In genomic region chr11:61245564-61245963, GRCh38 we compare ENCODE assay signal across 14 cellular contexts. TPM values are rescaled to one million over a fixed set of nuclear protein-coding genes. Genes with fewer than 3 reads are reported as not detected.
"Had no signal": no experiment of that assay in that cellular context is flagged by ENCODE, and none has a peak within 500 bp of the region (broad histone marks: within the 10 kb centered on the region; RNA-seq: fewer than 3 reads in every experiment).

No MANE protein-coding gene starts in this region.

RNA-seq across cellular contexts. Expression of gene PGA5, which starts 4.6 kb away (rescaled TPM):
- total RNA-seq: activated naive CD4-positive, alpha-beta T cell treated with anti-CD3 and anti-CD28 coated beads for 36 hours; activated naive CD4-positive, alpha-beta T cell treated with anti-CD3 and anti-CD28 coated beads, Interleukin-2, amount 50 U/mL, for 72 hours; activated naive CD8-positive, alpha-beta T cell treated with anti-CD3 and anti-CD28 coated beads for 36 hours; activated naive CD8-positive, alpha-beta T cell treated with anti-CD3 and anti-CD28 coated beads, Interleukin-2, amount 10 ng/mL, durations not matched to agents 7 days and 5 days; activated T-cell treated with anti-CD3 and anti-CD28 coated beads, Interleukin-2, amount 50 U/mL, for 4 hours; activated T-cell treated with anti-CD3 and anti-CD28 coated beads, Interleukin-2, amount 50 U/mL, for 72 hours; activated T-helper 1 cell treated with anti-CD3 and anti-CD28 coated beads, Interleukin-12 subunit alpha, Interleukin-12 subunit beta, Interleukin-2, Interleukin-4 antibody, amounts not matched to agents 30 ng/mL and 10 ng/mL and 1 ng/mL, durations not matched to agents 14 hours and 24 hours and 36 hours; activated T-helper 17 cell treated with anti-CD3 and anti-CD28 coated beads, Interleukin-2, amount 50 U/mL, for 72 hours; activated T-helper 2 cell treated with anti-CD3 and anti-CD28 coated beads, Interferon-gamma antibody, Interleukin-2, Interleukin-4, amounts not matched to agents 10 μg/mL and 5 μg/mL and 100 μg/mL, durations not matched to agents 14 hours and 24 hours and 36 hours; bronchial epithelial cell; cardiac septum; cerebellum; chondrocyte had no signal

RNA-seq across cellular contexts. Expression of gene PGA4, which starts 23.4 kb away (rescaled TPM):
- total RNA-seq: activated naive CD4-positive, alpha-beta T cell treated with anti-CD3 and anti-CD28 coated beads for 36 hours; activated naive CD4-positive, alpha-beta T cell treated with anti-CD3 and anti-CD28 coated beads, Interleukin-2, amount 50 U/mL, for 72 hours; activated naive CD8-positive, alpha-beta T cell treated with anti-CD3 and anti-CD28 coated beads for 36 hours; activated naive CD8-positive, alpha-beta T cell treated with anti-CD3 and anti-CD28 coated beads, Interleukin-2, amount 10 ng/mL, durations not matched to agents 7 days and 5 days; activated T-cell treated with anti-CD3 and anti-CD28 coated beads, Interleukin-2, amount 50 U/mL, for 4 hours; activated T-cell treated with anti-CD3 and anti-CD28 coated beads, Interleukin-2, amount 50 U/mL, for 72 hours; activated T-helper 1 cell treated with anti-CD3 and anti-CD28 coated beads, Interleukin-12 subunit alpha, Interleukin-12 subunit beta, Interleukin-2, Interleukin-4 antibody, amounts not matched to agents 30 ng/mL and 10 ng/mL and 1 ng/mL, durations not matched to agents 14 hours and 24 hours and 36 hours; activated T-helper 17 cell treated with anti-CD3 and anti-CD28 coated beads, Interleukin-2, amount 50 U/mL, for 72 hours; activated T-helper 2 cell treated with anti-CD3 and anti-CD28 coated beads, Interferon-gamma antibody, Interleukin-2, Interleukin-4, amounts not matched to agents 10 μg/mL and 5 μg/mL and 100 μg/mL, durations not matched to agents 14 hours and 24 hours and 36 hours; bronchial epithelial cell; cardiac septum; chondrocyte had no signal

RNA-seq across cellular contexts. Expression of gene PGA3, which starts 42.2 kb away (rescaled TPM):
- total RNA-seq: activated naive CD4-positive, alpha-beta T cell treated with anti-CD3 and anti-CD28 coated beads for 36 hours; activated naive CD4-positive, alpha-beta T cell treated with anti-CD3 and anti-CD28 coated beads, Interleukin-2, amount 50 U/mL, for 72 hours; activated naive CD8-positive, alpha-beta T cell treated with anti-CD3 and anti-CD28 coated beads for 36 hours; activated naive CD8-positive, alpha-beta T cell treated with anti-CD3 and anti-CD28 coated beads, Interleukin-2, amount 10 ng/mL, durations not matched to agents 7 days and 5 days; activated T-cell treated with anti-CD3 and anti-CD28 coated beads, Interleukin-2, amount 50 U/mL, for 4 hours; activated T-cell treated with anti-CD3 and anti-CD28 coated beads, Interleukin-2, amount 50 U/mL, for 72 hours; activated T-helper 1 cell treated with anti-CD3 and anti-CD28 coated beads, Interleukin-12 subunit alpha, Interleukin-12 subunit beta, Interleukin-2, Interleukin-4 antibody, amounts not matched to agents 30 ng/mL and 10 ng/mL and 1 ng/mL, durations not matched to agents 14 hours and 24 hours and 36 hours; activated T-helper 17 cell treated with anti-CD3 and anti-CD28 coated beads, Interleukin-2, amount 50 U/mL, for 72 hours; activated T-helper 2 cell treated with anti-CD3 and anti-CD28 coated beads, Interferon-gamma antibody, Interleukin-2, Interleukin-4, amounts not matched to agents 10 μg/mL and 5 μg/mL and 100 μg/mL, durations not matched to agents 14 hours and 24 hours and 36 hours; bronchial epithelial cell; cardiac muscle cell; chondrocyte had no signal
- polyA plus RNA-seq: cardiac muscle cell had no signal
